In genomic region chrX:1231850-1232505, GRCh38 we compare ENCODE assay signal across 27 cellular contexts. TPM values are rescaled to one million over a fixed set of nuclear protein-coding genes. Genes with fewer than 3 reads are reported as not detected.
DNase-seq lines count a peak whose midpoint lies in the region; ATAC-seq and TF ChIP-seq lines count a peak whose summit lies in the region.
"Had no signal": no experiment of that assay in that cellular context is flagged by ENCODE, and none has a peak within 500 bp of the region (broad histone marks: within the 10 kb centered on the region; RNA-seq: fewer than 3 reads in every experiment).

No MANE protein-coding gene starts in this region.

- TF ChIP-seq POLR2A in heart left ventricle (IDR thresholded peaks at IDR 0.05): no peak

- H3K36me3 Mint-ChIP-seq in activated CD4-positive, alpha-beta T cell treated with anti-CD3 and anti-CD28 coated beads, Interleukin-2, amount 10 ng/mL, durations not matched to agents 24 days and 14 days (ENCODE audit: low read depth): peaks cover 3% of the 10 kb centered on the region
- no peaks in the 10 kb centered on the region for H3K36me3 Mint-ChIP-seq in CD4-positive, alpha-beta memory T cell
- no peaks in the 10 kb centered on the region for H3K36me3 Mint-ChIP-seq in central memory CD8-positive, alpha-beta T cell (ENCODE audit: insufficient read depth)
- H3K36me3 Mint-ChIP-seq: activated CD8-positive, alpha-beta memory T cell treated with anti-CD3 and anti-CD28 coated beads, Interleukin-2, amount 10 ng/mL, durations not matched to agents 7 days and 5 days had no signal

- POLR2A ChIA-PET in CD4-positive, alpha-beta memory T cell (lab: Charles Lee; ENCODE audit: partially characterized antibody): no interaction called here

- no peak overlapping the region for H3K9ac ChIP-seq in Karpas-422 (ENCODE audit: low read length)

- CTCF ChIA-PET in CD4-positive, alpha-beta memory T cell (lab: Charles Lee; ENCODE audit: partially characterized antibody): no interaction called here

- H3K4me3 Mint-ChIP-seq in activated CD4-positive, alpha-beta T cell treated with anti-CD3 and anti-CD28 coated beads, Interleukin-2, amount 10 ng/mL, durations not matched to agents 24 days and 14 days: no peak overlapping the region
- H3K4me3 Mint-ChIP-seq in CD4-positive, alpha-beta memory T cell: peak overlapping the region; percentile 15 to 70 (median 53)
- no peak overlapping the region for H3K4me3 Mint-ChIP-seq in central memory CD8-positive, alpha-beta T cell
- H3K4me3 Mint-ChIP-seq: activated CD8-positive, alpha-beta memory T cell treated with anti-CD3 and anti-CD28 coated beads, Interleukin-2, amount 10 ng/mL, durations not matched to agents 7 days and 5 days; endodermal cell; T-helper 1 cell treated with Interleukin-12 subunit alpha and Interleukin-12 subunit beta and Interleukin-4 antibody, amounts not matched to agents 30 μg/mL and 1 μg/mL, for 36 hours; WTC11 had no signal

- peak; percentile 66 for DNase-seq in activated CD4-positive, alpha-beta T cell treated with anti-CD3 and anti-CD28 coated beads, Interleukin-2, amount 10 ng/mL, durations not matched to agents 24 days and 14 days
- DNase-seq in activated CD4-positive, alpha-beta T cell treated with anti-CD3 and anti-CD28 coated beads for 48 hours: no peak
- peak in 4 of 5 donors; percentile 16 to 36 (median 23) for DNase-seq in CD4-positive, alpha-beta memory T cell
- DNase-seq in NOMO-1 treated with dmso at 0.1 percent for 144 hours (lab: John Stamatoyannopoulos, UW; ENCODE audit: unreplicated experiment) (peak; percentile 14), DMS53 treated with DMSO at 0.1 percent for 48 hours (lab: John Stamatoyannopoulos, UW; ENCODE audit: unreplicated experiment) (no peak), heart left ventricle (no peak), Karpas-422 (no peak)
- DNase-seq in central memory CD8-positive, alpha-beta T cell (ENCODE audit: low spot score in 2 of 2): no peak
- DNase-seq: activated CD8-positive, alpha-beta memory T cell treated with anti-CD3 and anti-CD28 coated beads, Interleukin-2, amount 10 ng/mL, durations not matched to agents 7 days and 5 days; BE2C; body of pancreas; colonic mucosa; endodermal cell; NCI-H187 treated with DMSO at 0.1 percent for 48 hours; NCI-H774; occipital lobe; PC-3; retina; SJCRH30; substantia nigra had no signal

- H3K9me2 ChIP-seq in Karpas-422 (replicated peaks; ENCODE audit: insufficient read depth, low read length): no peaks in the 10 kb centered on the region

- peaks cover 6% of the 10 kb centered on the region for H3K9me3 Mint-ChIP-seq in activated CD4-positive, alpha-beta T cell treated with anti-CD3 and anti-CD28 coated beads, Interleukin-2, amount 10 ng/mL, durations not matched to agents 24 days and 14 days
- peaks cover 0 to 3% (median 0%) of the 10 kb centered on the region in 8 donors for H3K9me3 Mint-ChIP-seq in CD4-positive, alpha-beta memory T cell
- peaks cover 5% of the 10 kb centered on the region for H3K9me3 Mint-ChIP-seq in central memory CD8-positive, alpha-beta T cell

- peaks cover 9% of the 10 kb centered on the region for H3K4me1 ChIP-seq in CD4-positive, alpha-beta memory T cell (ENCODE audit: insufficient read depth, low read length)
- no peaks in the 10 kb centered on the region for H3K4me1 ChIP-seq in heart left ventricle
- no peaks in the 10 kb centered on the region for H3K4me1 ChIP-seq in Karpas-422 (ENCODE audit: low read length)
- H3K4me1 ChIP-seq: A549, BE2C, body of pancreas, colonic mucosa, SJCRH30, spleen had no signal

- H4K20me1 ChIP-seq in Karpas-422 (ENCODE audit: insufficient read depth, low read depth, low read length): no peaks in the 10 kb centered on the region

- ATAC-seq in central memory CD8-positive, alpha-beta T cell (replicated peaks; ENCODE audit: extremely low read depth, poor library complexity, severe bottlenecking): peak; percentile 24
- no peak for ATAC-seq in heart left ventricle
- ATAC-seq: A549; activated CD8-positive, alpha-beta memory T cell treated with anti-CD3 and anti-CD28 coated beads, Interleukin-2, amount 10 ng/mL, durations not matched to agents 7 days and 5 days; body of pancreas; PC-3; WTC11 had no signal

- no peaks in the 10 kb centered on the region for H3K79me2 ChIP-seq in Karpas-422 (ENCODE audit: low read length)

- no peaks in the 10 kb centered on the region for H3K27me3 ChIP-seq in CD4-positive, alpha-beta memory T cell (ENCODE audit: insufficient read depth, low read length)
- H3K27me3 ChIP-seq in heart left ventricle (no peaks in the 10 kb centered on the region), Karpas-422 (ENCODE audit: low read length) (no peaks in the 10 kb centered on the region)
- H3K27me3 ChIP-seq: BE2C, body of pancreas, colonic mucosa, SJCRH30, spleen had no signal

- H2AFZ ChIP-seq in Karpas-422 (ENCODE audit: low read length): no peak overlapping the region

- H3K4me2 ChIP-seq in Karpas-422 (ENCODE audit: low read depth, low read length, poor library complexity, severe bottlenecking): no peak overlapping the region
- H3K4me2 ChIP-seq: A549 had no signal

- H3K9me3 ChIP-seq in CD4-positive, alpha-beta memory T cell (ENCODE audit: control insufficient read depth in 1 of 2, low read length in 2 of 2): no peaks in the 10 kb centered on the region
- H3K9me3 ChIP-seq in heart left ventricle (peaks cover 0 to 4% (median 0%) of the 10 kb centered on the region in 12 donors), Karpas-422 (ENCODE audit: low read length) (no peaks in the 10 kb centered on the region)
- H3K9me3 ChIP-seq: A549, BE2C, body of pancreas, colonic mucosa, SJCRH30 had no signal

- H3K36me3 ChIP-seq in CD4-positive, alpha-beta memory T cell (ENCODE audit: insufficient read depth, low read length): no peaks in the 10 kb centered on the region
- H3K36me3 ChIP-seq in heart left ventricle (no peaks in the 10 kb centered on the region), Karpas-422 (ENCODE audit: insufficient read depth, low read length) (no peaks in the 10 kb centered on the region)
- H3K36me3 ChIP-seq: BE2C, colonic mucosa, SJCRH30, spleen had no signal

- WGBS in heart left ventricle, 4 donors: 68 to 76% (median 73%) methylated on average over 17 of the region's 17 CpGs

- TF ChIP-seq CTCF in heart left ventricle (IDR thresholded peaks at IDR 0.05): no peak

- intact Hi-C loops in activated CD4-positive, alpha-beta T cell treated with anti-CD3 and anti-CD28 coated beads, Interleukin-2, amount 10 ng/mL, durations not matched to agents 24 days and 14 days (cut with micrococcal nuclease): no loop called here
- intact Hi-C loops in CD4-positive, alpha-beta memory T cell (cut with micrococcal nuclease): no loop called here
- intact Hi-C loops in heart left ventricle (cut with DNase I): no loop called here

- H3K27me3 Mint-ChIP-seq in activated CD4-positive, alpha-beta T cell treated with anti-CD3 and anti-CD28 coated beads, Interleukin-2, amount 10 ng/mL, durations not matched to agents 24 days and 14 days: peaks cover 6% of the 10 kb centered on the region
- H3K27me3 Mint-ChIP-seq in CD4-positive, alpha-beta memory T cell: peaks cover under 1 to 1% of the 10 kb centered on the region in 2 donors
- no peaks in the 10 kb centered on the region for H3K27me3 Mint-ChIP-seq in central memory CD8-positive, alpha-beta T cell

- H3K27ac Mint-ChIP-seq in activated CD4-positive, alpha-beta T cell treated with anti-CD3 and anti-CD28 coated beads, Interleukin-2, amount 10 ng/mL, durations not matched to agents 24 days and 14 days: no peak overlapping the region
- H3K27ac Mint-ChIP-seq in CD4-positive, alpha-beta memory T cell: peak overlapping the region in 4 of 7 donors; percentile 4 to 57 (median 26)
- H3K27ac Mint-ChIP-seq in central memory CD8-positive, alpha-beta T cell (ENCODE audit: low read depth): no peak overlapping the region
- H3K27ac Mint-ChIP-seq: activated CD8-positive, alpha-beta memory T cell treated with anti-CD3 and anti-CD28 coated beads, Interleukin-2, amount 10 ng/mL, durations not matched to agents 7 days and 5 days; endodermal cell; T-helper 1 cell treated with Interleukin-12 subunit alpha and Interleukin-12 subunit beta and Interleukin-4 antibody, amounts not matched to agents 30 μg/mL and 1 μg/mL, for 36 hours had no signal

- H3K27ac ChIP-seq in CD4-positive, alpha-beta memory T cell (ENCODE audit: low read depth, low read length): no peak overlapping the region
- H3K27ac ChIP-seq in heart left ventricle: no peak overlapping the region
- no peak overlapping the region for H3K27ac ChIP-seq in Karpas-422 (ENCODE audit: low read length)
- H3K27ac ChIP-seq: A549, body of pancreas, colonic mucosa, SJCRH30, spleen had no signal

- no peak overlapping the region for H3K4me3 ChIP-seq in CD4-positive, alpha-beta memory T cell (ENCODE audit: low read length in 2 of 2)
- H3K4me3 ChIP-seq in heart left ventricle: no peak overlapping the region
- no peak overlapping the region for H3K4me3 ChIP-seq in Karpas-422 (ENCODE audit: low read length)
- H3K4me3 ChIP-seq: A549, body of pancreas, colonic mucosa, SJCRH30, spleen had no signal

- H3K4me1 Mint-ChIP-seq in activated CD4-positive, alpha-beta T cell treated with anti-CD3 and anti-CD28 coated beads, Interleukin-2, amount 10 ng/mL, durations not matched to agents 24 days and 14 days: no peaks in the 10 kb centered on the region
- H3K4me1 Mint-ChIP-seq in CD4-positive, alpha-beta memory T cell: peaks cover 4 to 12% (median 4%) of the 10 kb centered on the region in 4 donors
- no peaks in the 10 kb centered on the region for H3K4me1 Mint-ChIP-seq in central memory CD8-positive, alpha-beta T cell
- H3K4me1 Mint-ChIP-seq: endodermal cell had no signal

RNA-seq across cellular contexts. Expression of gene CRLF2, which starts 19.5 kb away (rescaled TPM):
- 0.95 and 1.5 TPM in 2 replicates for total RNA-seq in activated CD4-positive, alpha-beta T cell treated with anti-CD3 and anti-CD28 coated beads, Interleukin-2, amount 10 ng/mL, durations not matched to agents 24 days and 14 days
- under 1 TPM; 0.19 to 0.38 TPM for total RNA-seq in CD4-positive, alpha-beta memory T cell
- not detected for polyA plus RNA-seq in CD4-positive, alpha-beta memory T cell
- under 1 TPM in 2 of 9 donors, not detected in 7; 0.19 to 0.20 TPM for total RNA-seq in heart left ventricle
- polyA plus RNA-seq in heart left ventricle: not detected
- not detected in 2 replicates for total RNA-seq in Karpas-422 (2014; rRNA removed; shearing (Covaris generic); ENCODE audit: low replicate concordance)
- total RNA-seq: body of pancreas, endodermal cell, G401, kidney epithelial cell, lung microvascular endothelial cell, occipital lobe, PC-3, WTC11 had no signal

RNA-seq across cellular contexts. Expression of gene CSF2RA, which starts 36.6 kb away (rescaled TPM):
- 0.28 and 0.30 TPM in 2 replicates for total RNA-seq in activated CD4-positive, alpha-beta T cell treated with anti-CD3 and anti-CD28 coated beads, Interleukin-2, amount 10 ng/mL, durations not matched to agents 24 days and 14 days
- 1 to 10 TPM in 1 of 2 experiments, under 1 TPM in 1; 0.69 to 1.4 TPM for total RNA-seq in CD4-positive, alpha-beta memory T cell
- polyA plus RNA-seq in CD4-positive, alpha-beta memory T cell: under 1 TPM in 1 of 2 donors, not detected in 1; 0.79 TPM
- total RNA-seq in heart left ventricle: 10 to 100 TPM in 2 of 9 donors, 1 to 10 TPM in 5, under 1 TPM in 2; 0.49 to 17.1 (median 1.8) TPM
- polyA plus RNA-seq in heart left ventricle: 1 to 10 TPM; 1.0 to 1.4 TPM
- total RNA-seq in Karpas-422 (2014; rRNA removed; shearing (Covaris generic); ENCODE audit: low replicate concordance): not detected in 2 replicates
- total RNA-seq: activated CD8-positive, alpha-beta memory T cell treated with anti-CD3 and anti-CD28 coated beads, Interleukin-2, amount 10 ng/mL, durations not matched to agents 7 days and 5 days; lung microvascular endothelial cell had no signal

Comparison
In these comparisons a context has a peak if more than half of its experiments do, and no peak if none do; other contexts are left out.
1. DNase-seq: peak in activated CD4-positive, alpha-beta T cell treated with anti-CD3 and anti-CD28 coated beads, Interleukin-2, amount 10 ng/mL, durations not matched to agents 24 days and 14 days (single experiment), CD4-positive, alpha-beta memory T cell (4 of 5) and NOMO-1 treated with dmso at 0.1 percent for 144 hours (single experiment); none in activated CD4-positive, alpha-beta T cell treated with anti-CD3 and anti-CD28 coated beads for 48 hours (single experiment), central memory CD8-positive, alpha-beta T cell (0 of 2), DMS53 treated with DMSO at 0.1 percent for 48 hours (single experiment), heart left ventricle (0 of 5) and Karpas-422 (single experiment).
2. H3K27ac Mint-ChIP-seq: peak in CD4-positive, alpha-beta memory T cell (4 of 7); none in activated CD4-positive, alpha-beta T cell treated with anti-CD3 and anti-CD28 coated beads, Interleukin-2, amount 10 ng/mL, durations not matched to agents 24 days and 14 days (single experiment) and central memory CD8-positive, alpha-beta T cell (single experiment).
3. H3K4me3 Mint-ChIP-seq: peak in CD4-positive, alpha-beta memory T cell (8 of 8); none in activated CD4-positive, alpha-beta T cell treated with anti-CD3 and anti-CD28 coated beads, Interleukin-2, amount 10 ng/mL, durations not matched to agents 24 days and 14 days (single experiment) and central memory CD8-positive, alpha-beta T cell (single experiment).